Comparison of ENCODE assay signal across 9 cellular contexts in the genomic region with DNA sequence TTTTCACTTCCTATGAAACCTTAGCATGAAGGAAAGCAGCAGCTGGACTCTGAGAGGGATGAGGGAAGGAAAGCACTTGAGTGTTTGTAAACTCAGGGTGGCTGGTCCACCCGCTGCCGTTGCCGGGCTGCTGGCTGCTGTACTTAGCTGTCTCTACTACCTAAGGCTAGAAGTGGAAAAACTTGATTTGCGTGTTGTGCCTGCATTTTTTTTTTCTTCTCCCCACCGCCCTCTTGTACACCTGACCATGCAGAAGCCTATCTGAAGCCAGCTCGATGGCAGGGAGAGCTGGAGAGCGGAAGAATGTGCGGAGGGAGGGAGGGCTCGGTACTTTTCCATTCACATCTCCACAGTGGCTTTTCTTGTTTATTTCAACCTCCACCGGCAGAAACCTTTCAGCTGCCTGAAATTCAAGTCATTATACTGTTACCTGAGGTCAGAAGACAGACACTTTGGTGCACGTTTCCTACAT. TPM values are rescaled to one million over a fixed set of nuclear protein-coding genes. Genes with fewer than 3 reads are reported as not detected.
DNase-seq lines count a peak whose midpoint lies in the region; ATAC-seq, FAIRE-seq and TF ChIP-seq lines count a peak whose summit lies in the region.
"Had no signal": no experiment of that assay in that cellular context is flagged by ENCODE, and none has a peak within 500 bp of the region (broad histone marks: within the 10 kb centered on the region; RNA-seq: fewer than 3 reads in every experiment).

No MANE protein-coding gene starts in this region.

- peaks cover 7% of the 10 kb centered on the region for H3K27me3 Mint-ChIP-seq in neural progenitor cell (ENCODE audit: insufficient read depth, low read depth)

- peaks cover 60% of the 10 kb centered on the region for H3K4me1 Mint-ChIP-seq in neural progenitor cell

- TF ChIP-seq CTCF in endothelial cell of umbilical vein (IDR thresholded peaks at IDR 0.05; ENCODE audit: extremely low read depth in 1 of 2, insufficient read depth in 1 of 2, low read depth in 1 of 2, low read length in 2 of 2) (no peak), neural progenitor cell (IDR thresholded peaks at IDR 0.05) (no peak)

- H3K9me1 ChIP-seq in endothelial cell of umbilical vein (replicated peaks; ENCODE audit: control insufficient read depth, extremely low read depth, insufficient read depth, low read length), result no peaks in the 10 kb centered on the region

- no peak overlapping the region for H3K27ac ChIP-seq in endothelial cell of umbilical vein (ENCODE audit: insufficient read depth, low read depth, low read length)
- H3K27ac ChIP-seq in neural progenitor cell, result no peak overlapping the region

- H4K20me1 ChIP-seq in endothelial cell of umbilical vein (replicated peaks; ENCODE audit: control insufficient read depth, extremely low read depth, insufficient read depth, low read length) (no peaks in the 10 kb centered on the region), neural progenitor cell (ENCODE audit: low read depth) (no peaks in the 10 kb centered on the region)

- no TSS peak for BruUV-seq in endothelial cell of umbilical vein (replicated peaks; lab: Mats Ljungman, UMichigan)

- peak overlapping the region; percentile 85 for H3K4me3 Mint-ChIP-seq in neural progenitor cell

- no peak overlapping the region for H3K9ac ChIP-seq in endothelial cell of umbilical vein (replicated peaks; ENCODE audit: extremely low read depth, insufficient read depth, low read length)
- no peak overlapping the region for H3K9ac ChIP-seq in neural progenitor cell

- FAIRE-seq in endothelial cell of umbilical vein (lab: Jason Lieb, UNC), result no peak

- H3K4me2 ChIP-seq in endothelial cell of umbilical vein (ENCODE audit: insufficient read depth, low read length) (peak overlapping the region; percentile 5), neural progenitor cell (peak overlapping the region; percentile 60)

- intact Hi-C loops in endothelial cell of umbilical vein (cut with micrococcal nuclease), result no loop called here

- peaks cover 26% of the 10 kb centered on the region for H3F3A ChIP-seq in neural progenitor cell (ENCODE audit: low read depth)

- in situ Hi-C loops in G401 (cut with HindIII; ENCODE audit: low sequenced_read_pairs), result no loop called here

- H2AFZ ChIP-seq in endothelial cell of umbilical vein (ENCODE audit: low read depth, low read length) (peak overlapping the region; percentile 56), neural progenitor cell (replicated peaks) (peak overlapping the region; percentile 49)

- CTCF ChIA-PET in endothelial cell of umbilical vein (lab: Charles Lee), result interaction anchor here (1.0 to 9.2 kb wide), 5 partner anchors 12 to 1204 kb away, joined by 3 to 254 read pairs (median 7); no protein-coding TSS in a partner anchor

- no peaks in the 10 kb centered on the region for H3K9me3 ChIP-seq in endothelial cell of umbilical vein (replicated peaks; ENCODE audit: control insufficient read depth, insufficient read depth, low read length)
- H3K9me3 ChIP-seq in neural progenitor cell (ENCODE audit: low read depth), result no peaks in the 10 kb centered on the region

- no peaks in the 10 kb centered on the region for H3K36me3 Mint-ChIP-seq in neural progenitor cell

- H3K36me3 ChIP-seq in endothelial cell of umbilical vein (ENCODE audit: control insufficient read depth in 2 of 2, extremely low read depth in 1 of 2, insufficient read depth in 2 of 2, low read length in 2 of 2) (no peaks in the 10 kb centered on the region), neural progenitor cell (no peaks in the 10 kb centered on the region)

- H3K27me3 ChIP-seq in endothelial cell of umbilical vein (ENCODE audit: control insufficient read depth in 2 of 2, insufficient read depth in 2 of 2, low read length in 2 of 2), result no peaks in the 10 kb centered on the region
- H3K27me3 ChIP-seq in neural progenitor cell, result no peaks in the 10 kb centered on the region

- H3K9me3 Mint-ChIP-seq in neural progenitor cell, result no peaks in the 10 kb centered on the region

- peak overlapping the region; percentile 97 for H3K27ac Mint-ChIP-seq in neural progenitor cell

- no peak for TF ChIP-seq POLR2A in endothelial cell of umbilical vein (IDR thresholded peaks at IDR 0.05; ENCODE audit: low read depth, low read length)

- POLR2A ChIA-PET in endothelial cell of umbilical vein (lab: Charles Lee), result no interaction called here

- H3K4me1 ChIP-seq in endothelial cell of umbilical vein (ENCODE audit: control insufficient read depth, extremely low read depth, insufficient read depth, low read length), result peaks cover 3% of the 10 kb centered on the region
- peaks cover 47% of the 10 kb centered on the region for H3K4me1 ChIP-seq in neural progenitor cell

- ATAC-seq in GM21390 (IDR thresholded peaks at IDR 0.05; ENCODE audit: unreplicated experiment), result no peak
- no peak for ATAC-seq in HG03139 (IDR thresholded peaks at IDR 0.05; ENCODE audit: unreplicated experiment)

- peak; percentile 62 for DNase-seq in G401 (ENCODE audit: low spot score)
- DNase-seq in NCI-H524 treated with DMSO at 0.1 percent for 48 hours (lab: John Stamatoyannopoulos, UW), result peak; percentile 88
- peak; percentile 50 for DNase-seq in endothelial cell of umbilical vein (ENCODE audit: low read depth, low spot score)
- DNase-seq in neural progenitor cell (ENCODE audit: low spot score), result peak; percentile 66
- no peak for DNase-seq in HPDE6-E6E7 (ENCODE audit: extremely low spot score)
- DNase-seq in middle frontal gyrus (ENCODE audit: extremely low spot score, low spot score), result no peak

- H3K4me3 ChIP-seq in endothelial cell of umbilical vein (replicated peaks in 1 of 3; ENCODE audit: insufficient read depth in 1 of 3, low read depth in 1 of 3, low read length in 3 of 3) (no peak overlapping the region), neural progenitor cell (peak overlapping the region; percentile 28)

- dilution Hi-C loops in endothelial cell of umbilical vein (cut with MboI; ENCODE audit: extremely low pct_ligation_motif_present, low sequenced_read_pairs), result no loop called here

- H3K79me2 ChIP-seq in endothelial cell of umbilical vein (ENCODE audit: control insufficient read depth, insufficient read depth, low read length) (no peaks in the 10 kb centered on the region), neural progenitor cell (ENCODE audit: low read depth) (no peaks in the 10 kb centered on the region)

TF ChIP-seq in endothelial cell of umbilical vein, 7 proteins besides CTCF, POLR2A, EP300 and RAD21:
- TF ChIP-seq MYC (IDR thresholded peaks at IDR 0.05; ENCODE audit: low read depth, low read length) (no peak), GATA2 (IDR thresholded peaks at IDR 0.05; ENCODE audit: insufficient read depth, insufficient read length, low read depth, low read length) (no peak), POLR2AphosphoS5 (IDR thresholded peaks at IDR 0.05; ENCODE audit: insufficient read depth, low read depth, low read length) (no peak), JUN (IDR thresholded peaks at IDR 0.05; ENCODE audit: borderline replicate concordance, insufficient read depth, insufficient read length, low read depth) (no peak), FOS (IDR thresholded peaks at IDR 0.05; ENCODE audit: borderline replicate concordance, insufficient read depth, low read length) (no peak), EZH2 (IDR thresholded peaks at IDR 0.05; ENCODE audit: borderline replicate concordance, low read depth, low read length, severe bottlenecking) (no peak)
- TF ChIP-seq, protein P1, sequence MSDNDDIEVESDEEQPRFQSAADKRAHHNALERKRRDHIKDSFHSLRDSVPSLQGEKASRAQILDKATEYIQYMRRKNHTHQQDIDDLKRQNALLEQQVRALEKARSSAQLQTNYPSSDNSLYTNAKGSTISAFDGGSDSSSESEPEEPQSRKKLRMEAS (IDR thresholded peaks at IDR 0.05; ENCODE audit: insufficient read depth, insufficient read length), result no peak

RNA-seq across cellular contexts. Expression of a gene that starts 4.8 kb away (rescaled TPM):
- total RNA-seq in G401 (2014; rRNA removed; shearing (Covaris generic)), result 0.18 and 1.3 TPM in 2 replicates
- total RNA-seq in endothelial cell of umbilical vein (9.6 and 12.1 TPM in 2 replicates), neural progenitor cell (ENCODE audit: low replicate concordance) (14.2 and 20.3 TPM in 2 replicates)
- polyA plus RNA-seq in endothelial cell of umbilical vein, result 3.8 and 6.9 TPM in 2 replicates
- 4.3 and 4.5 TPM in 2 replicates for polyA plus RNA-seq in endothelial cell of umbilical vein (2011; cell fraction: cytosol; rRNA removed)
- polyA plus RNA-seq in endothelial cell of umbilical vein (2011; cell fraction: nucleus; rRNA removed), result 34.1 and 35.0 TPM in 2 replicates
- polyA plus RNA-seq in endothelial cell of umbilical vein (2012), result 20.2 and 33.4 TPM in 2 replicates
- 13.7 and 18.2 TPM in 2 replicates for polyA minus RNA-seq in endothelial cell of umbilical vein
- 4.2 TPM for polyA minus RNA-seq in endothelial cell of umbilical vein (2011; cell fraction: cytosol; rRNA and poly(A)+ RNA removed)
- polyA minus RNA-seq in endothelial cell of umbilical vein (2011; cell fraction: nucleus; rRNA and poly(A)+ RNA removed), result 35.8 and 58.8 TPM in 2 replicates

RNA-seq across cellular contexts. Expression of a gene that starts 47.7 kb away (rescaled TPM):
- not detected in 2 replicates for total RNA-seq in G401 (2014; rRNA removed; shearing (Covaris generic))
- total RNA-seq in endothelial cell of umbilical vein, result not detected in 2 replicates
- polyA plus RNA-seq in endothelial cell of umbilical vein, result not detected in 2 replicates
- not detected in 2 replicates for polyA plus RNA-seq in endothelial cell of umbilical vein (2011; cell fraction: cytosol; rRNA removed)
- polyA plus RNA-seq in endothelial cell of umbilical vein (2011; cell fraction: nucleus; rRNA removed), result not detected in 2 replicates
- polyA plus RNA-seq in endothelial cell of umbilical vein (2012), result not detected in 2 replicates
- polyA minus RNA-seq in endothelial cell of umbilical vein, result not detected in 2 replicates
- polyA minus RNA-seq in endothelial cell of umbilical vein (2011; cell fraction: cytosol; rRNA and poly(A)+ RNA removed), result not detected
- polyA minus RNA-seq in endothelial cell of umbilical vein (2011; cell fraction: nucleus; rRNA and poly(A)+ RNA removed), result not detected in 2 replicates
- not detected in 2 replicates for total RNA-seq in neural progenitor cell (ENCODE audit: low replicate concordance)
- total RNA-seq: glomerular endothelial cell had no signal

Comparison
In these comparisons a context has a peak if more than half of its experiments do, and no peak if none do; other contexts are left out.
1. DNase-seq: peak in G401 (single experiment), NCI-H524 treated with DMSO at 0.1 percent for 48 hours (single experiment), endothelial cell of umbilical vein (single experiment) and neural progenitor cell (single experiment); none in HPDE6-E6E7 (single experiment) and middle frontal gyrus (single experiment).